Comparison of ENCODE assay signal across 19 cellular contexts in genomic region chr14:78921856-78922255, GRCh38.
DNase-seq lines count a peak whose midpoint lies in the region; ATAC-seq, FAIRE-seq and TF ChIP-seq lines count a peak whose summit lies in the region.
"Had no signal": no experiment of that assay in that cellular context is flagged by ENCODE, and none has a peak within 500 bp of the region (broad histone marks: within the 10 kb centered on the region; RNA-seq: fewer than 3 reads in every experiment).

No MANE protein-coding gene starts in this region.

- ATAC-seq in PC-3, result peak; percentile 20; the same call in 1 of the 2 replicates
- ATAC-seq in GM21447 (IDR thresholded peaks at IDR 0.05; ENCODE audit: unreplicated experiment), result no peak
- ATAC-seq: activated T-cell treated with anti-CD3 and anti-CD28 coated beads, Interleukin-2, amount 50 U/mL, for 4 hours; stimulated activated effector memory CD8-positive, alpha-beta T cell treated with anti-CD3 and anti-CD28 coated beads, Interleukin-12 subunit alpha, Interleukin-12 subunit beta, amount 100 ng/mL, for 72 hours had no signal

- H2BK12ac ChIP-seq in mesenchymal stem cell (ENCODE audit: low read length in 2 of 2), result no peak overlapping the region

- H3K36me3 ChIP-seq in PC-3 (ENCODE audit: low read depth, low read length) (no peaks in the 10 kb centered on the region), mesenchymal stem cell (ENCODE audit: control insufficient read depth in 1 of 2, insufficient read depth in 2 of 2, low read depth in 1 of 2, low read length in 2 of 2) (no peaks in the 10 kb centered on the region)
- no peaks in the 10 kb centered on the region for H3K36me3 ChIP-seq in effector memory CD4-positive, alpha-beta T cell (ENCODE audit: control insufficient read depth, insufficient read depth, low read length)
- H3K36me3 ChIP-seq: neutrophil, tibial nerve had no signal

- no peak overlapping the region for H2BK15ac ChIP-seq in mesenchymal stem cell (ENCODE audit: low read depth, poor library complexity, severe bottlenecking)

- H3K4me3 ChIP-seq in AG10803 (ENCODE audit: low read length) (no peak overlapping the region), PC-3 (ENCODE audit: low read length) (no peak overlapping the region), mesenchymal stem cell (ENCODE audit: insufficient read depth in 1 of 2, low read depth in 1 of 2, low read length in 2 of 2) (no peak overlapping the region)
- no peak overlapping the region for H3K4me3 ChIP-seq in effector memory CD4-positive, alpha-beta T cell (ENCODE audit: insufficient read depth, low read depth, low read length, poor library complexity, severe bottlenecking)
- H3K4me3 ChIP-seq: tibial nerve had no signal

- TF ChIP-seq CTCF in AG10803 (conservative IDR thresholded peaks at IDR 0.05; ENCODE audit: low read length) (no peak), PC-3 (conservative IDR thresholded peaks at IDR 0.05; ENCODE audit: low read depth, low read length) (no peak)

- no peak overlapping the region for H2BK5ac ChIP-seq in mesenchymal stem cell (ENCODE audit: low read depth, low read length, poor library complexity, severe bottlenecking)

- no CpG with 5 or more reads among the region's 2 CpGs for WGBS in mesenchymal stem cell

- no peak overlapping the region for H3K18ac ChIP-seq in mesenchymal stem cell (ENCODE audit: low read depth in 1 of 2, low read length in 2 of 2)

- H4K8ac ChIP-seq in mesenchymal stem cell (ENCODE audit: low read length), result no peak overlapping the region

- DNase-seq in AG10803 (ENCODE audit: low read depth) (peak; percentile 25), PC-3 (peak; percentile 28), dermis blood vessel endothelial cell (peak; percentile 92), mesenchymal stem cell (peak; percentile 52), H54 (ENCODE audit: insufficient read length, low spot score) (no peak), mucosa of gallbladder (ENCODE audit: low spot score) (no peak)
- DNase-seq in effector memory CD4-positive, alpha-beta T cell, result no peak
- DNase-seq: activated CD4-positive, alpha-beta T cell treated with anti-CD3 and anti-CD28 coated beads, Interleukin-2, amount 10 ng/mL, durations not matched to agents 24 days and 14 days; activated T-cell treated with anti-CD3 and anti-CD28 coated beads, Interleukin-2, amount 50 U/mL, for 4 hours; mammary epithelial cell; NCI-H1092; SHP77 treated with DMSO at 0.1 percent for 48 hours; T-helper 9 cell had no signal

- no peaks in the 10 kb centered on the region for H3K79me1 ChIP-seq in mesenchymal stem cell (replicated peaks; ENCODE audit: low read length, poor library complexity, severe bottlenecking)

- BruUV-seq in PC-3 (replicated peaks; lab: Mats Ljungman, UMichigan), result no TSS peak

- FAIRE-seq in H54 (lab: Jason Lieb, UNC), result no peak
- FAIRE-seq: colon, GM19239 had no signal

- H4K20me1 ChIP-seq in PC-3 (ENCODE audit: low read length), result no peaks in the 10 kb centered on the region

- POLR2A ChIA-PET in PC-3 (lab: Charles Lee; ENCODE audit: unreplicated experiment), result no interaction called here

- no peaks in the 10 kb centered on the region for H3K27me3 ChIP-seq in PC-3 (ENCODE audit: low read length)
- H3K27me3 ChIP-seq in mesenchymal stem cell (ENCODE audit: control insufficient read depth in 1 of 2, insufficient read depth in 1 of 2, low read length in 2 of 2), result no peaks in the 10 kb centered on the region
- no peaks in the 10 kb centered on the region for H3K27me3 ChIP-seq in effector memory CD4-positive, alpha-beta T cell (replicated peaks; ENCODE audit: control insufficient read depth, insufficient read depth, low read length, poor library complexity, severe bottlenecking)
- H3K27me3 ChIP-seq: neutrophil, tibial nerve had no signal

- no peaks in the 10 kb centered on the region for H3K9me3 ChIP-seq in PC-3 (ENCODE audit: low read length)
- H3K9me3 ChIP-seq in mesenchymal stem cell (ENCODE audit: control insufficient read depth, low read length), result no peaks in the 10 kb centered on the region
- no peaks in the 10 kb centered on the region for H3K9me3 ChIP-seq in effector memory CD4-positive, alpha-beta T cell (ENCODE audit: control insufficient read depth, low read length)
- H3K9me3 ChIP-seq: neutrophil, tibial nerve had no signal

- H3K9me2 ChIP-seq in PC-3 (replicated peaks; ENCODE audit: low read length), result no peaks in the 10 kb centered on the region

- H3K9ac ChIP-seq in PC-3 (ENCODE audit: low read length), result no peak overlapping the region
- no peak overlapping the region for H3K9ac ChIP-seq in mesenchymal stem cell (ENCODE audit: low read length)

- H3K14ac ChIP-seq in mesenchymal stem cell (ENCODE audit: low read length in 2 of 2), result no peak overlapping the region

- no peak overlapping the region for H3K4ac ChIP-seq in mesenchymal stem cell (ENCODE audit: low read depth in 1 of 2, low read length in 2 of 2)

- H4K91ac ChIP-seq in mesenchymal stem cell (ENCODE audit: low read length), result no peak overlapping the region

- no peak overlapping the region for H2AK5ac ChIP-seq in mesenchymal stem cell (ENCODE audit: low read length, severe bottlenecking)

- H3K27ac ChIP-seq in PC-3 (ENCODE audit: low read length), result no peak overlapping the region
- H3K27ac ChIP-seq in mesenchymal stem cell (ENCODE audit: low read length, poor library complexity, severe bottlenecking), result no peak overlapping the region
- no peak overlapping the region for H3K27ac ChIP-seq in effector memory CD4-positive, alpha-beta T cell (ENCODE audit: insufficient read depth, low read length, poor library complexity, severe bottlenecking)
- H3K27ac ChIP-seq: neutrophil, tibial nerve had no signal

- no peaks in the 10 kb centered on the region for H3F3A ChIP-seq in PC-3 (ENCODE audit: low read length, unreplicated experiment)

- CTCF ChIA-PET in PC-3 (lab: Charles Lee), result no interaction called here

- H3K4me2 ChIP-seq in PC-3 (ENCODE audit: low read length) (no peak overlapping the region), mesenchymal stem cell (ENCODE audit: low read length, poor library complexity, severe bottlenecking) (no peak overlapping the region)

- intact Hi-C loops in PC-3 (cut with micrococcal nuclease), result no loop called here

- TF ChIP-seq POLR2A in H54 (IDR thresholded peaks at IDR 0.05; ENCODE audit: low read depth, low read length), result no peak

- H3K23ac ChIP-seq in mesenchymal stem cell (ENCODE audit: low read length in 2 of 2), result no peak overlapping the region

- no peak overlapping the region for H2AFZ ChIP-seq in PC-3 (ENCODE audit: low read length)
- no peak overlapping the region for H2AFZ ChIP-seq in mesenchymal stem cell (ENCODE audit: low read depth, low read length)

- H3K4me1 ChIP-seq in PC-3 (ENCODE audit: insufficient read depth, low read length), result no peaks in the 10 kb centered on the region
- H3K4me1 ChIP-seq in mesenchymal stem cell (ENCODE audit: control insufficient read depth, insufficient read depth, low read depth, low read length), result no peaks in the 10 kb centered on the region
- no peaks in the 10 kb centered on the region for H3K4me1 ChIP-seq in effector memory CD4-positive, alpha-beta T cell (ENCODE audit: control insufficient read depth, insufficient read depth, low read length, poor library complexity, severe bottlenecking)
- H3K4me1 ChIP-seq: tibial nerve had no signal

- no peaks in the 10 kb centered on the region for H3K79me2 ChIP-seq in PC-3 (ENCODE audit: low read length)

- no peak overlapping the region for H2BK120ac ChIP-seq in mesenchymal stem cell (ENCODE audit: low read depth, low read length)

Comparison
In these comparisons a context has a peak if more than half of its experiments do, and no peak if none do; other contexts are left out.
1. DNase-seq: peak in AG10803 (single experiment), PC-3 (single experiment), dermis blood vessel endothelial cell (single experiment) and mesenchymal stem cell (single experiment); none in effector memory CD4-positive, alpha-beta T cell (0 of 3), H54 (single experiment) and mucosa of gallbladder (single experiment).